18 cellular contexts compared by ENCODE assay signal in genomic region chr16:85983064-85983463, GRCh38.
A peak's percentile ranks its signal among the peaks of the same experiment; 100 is the strongest.
DNase-seq lines count a peak whose midpoint lies in the region; ATAC-seq and TF ChIP-seq lines count a peak whose summit lies in the region.
"Had no signal": no experiment of that assay in that cellular context is flagged by ENCODE, and none has a peak within 500 bp of the region (broad histone marks: within the 10 kb centered on the region; RNA-seq: fewer than 3 reads in every experiment).

No MANE protein-coding gene starts in this region.

- no peaks in the 10 kb centered on the region for H3K9me3 ChIP-seq in RWPE2 (ENCODE audit: severe bottlenecking)
- no peaks in the 10 kb centered on the region for H3K9me3 ChIP-seq in trophoblast cell (ENCODE audit: insufficient read depth, low read depth, low read length)
- H3K9me3 ChIP-seq in neural progenitor cell (ENCODE audit: low read depth), result no peaks in the 10 kb centered on the region

- no CpG with 5 or more reads among the region's 12 CpGs for WGBS in trophoblast cell (ENCODE audit: extremely low coverage, insufficient coverage, insufficient read length)

- H3K9me3 Mint-ChIP-seq in stimulated activated naive CD8-positive, alpha-beta T cell treated with anti-CD3 and anti-CD28 coated beads, Interleukin-15, Interleukin-2, amounts not matched to agents 100 ng/mL and 50 ng/mL, for 24 hours, result no peaks in the 10 kb centered on the region
- no peaks in the 10 kb centered on the region for H3K9me3 Mint-ChIP-seq in stimulated activated naive CD8-positive, alpha-beta T cell treated with anti-CD3 and anti-CD28 coated beads, Interleukin-15, amount 100 ng/mL, for 72 hours
- H3K9me3 Mint-ChIP-seq in neural progenitor cell, result no peaks in the 10 kb centered on the region

- no peak overlapping the region for H3K18ac ChIP-seq in trophoblast cell (ENCODE audit: low read length)

- H3K4me1 Mint-ChIP-seq in stimulated activated naive CD8-positive, alpha-beta T cell treated with anti-CD3 and anti-CD28 coated beads, Interleukin-15, Interleukin-2, amounts not matched to agents 100 ng/mL and 50 ng/mL, for 24 hours (ENCODE audit: low read depth), result peaks cover 59% of the 10 kb centered on the region
- H3K4me1 Mint-ChIP-seq in stimulated activated naive CD8-positive, alpha-beta T cell treated with anti-CD3 and anti-CD28 coated beads, Interleukin-15, amount 100 ng/mL, for 72 hours, result peaks cover 59% of the 10 kb centered on the region
- peaks cover 35% of the 10 kb centered on the region for H3K4me1 Mint-ChIP-seq in neural progenitor cell

- H3K14ac ChIP-seq in trophoblast cell (ENCODE audit: low read length), result no peak overlapping the region

- peak overlapping the region; percentile 21 for H2BK12ac ChIP-seq in trophoblast cell (ENCODE audit: low read length)

- H3K9ac ChIP-seq in trophoblast cell (ENCODE audit: low read length), result no peak overlapping the region
- H3K9ac ChIP-seq in neural progenitor cell, result no peak overlapping the region

- ATAC-seq in stimulated activated naive CD8-positive, alpha-beta T cell treated with anti-CD3 and anti-CD28 coated beads, Interleukin-15, amount 100 ng/mL, for 72 hours, result no peak
- ATAC-seq in RWPE2 (ENCODE audit: low read depth), result no peak
- ATAC-seq in foreskin keratinocyte, result no peak
- ATAC-seq in GM21576 (IDR thresholded peaks at IDR 0.05; ENCODE audit: unreplicated experiment), result no peak
- ATAC-seq: HCT116, PC-3 had no signal

- no peaks in the 10 kb centered on the region for H4K20me1 ChIP-seq in neural progenitor cell (ENCODE audit: low read depth)

- H3K36me3 ChIP-seq in RWPE2 (ENCODE audit: low read depth), result no peaks in the 10 kb centered on the region
- no peaks in the 10 kb centered on the region for H3K36me3 ChIP-seq in trophoblast cell (ENCODE audit: control insufficient read depth in 1 of 2, insufficient read depth in 2 of 2, low read length in 2 of 2)
- no peaks in the 10 kb centered on the region for H3K36me3 ChIP-seq in neural progenitor cell

- H2BK120ac ChIP-seq in trophoblast cell (ENCODE audit: insufficient read depth, low read length, poor library complexity), result peak overlapping the region; percentile 37

- no peaks in the 10 kb centered on the region for H3F3A ChIP-seq in neural progenitor cell (ENCODE audit: low read depth)

- peak overlapping the region; percentile 16 for H3K4me3 Mint-ChIP-seq in stimulated activated naive CD8-positive, alpha-beta T cell treated with anti-CD3 and anti-CD28 coated beads, Interleukin-15, Interleukin-2, amounts not matched to agents 100 ng/mL and 50 ng/mL, for 24 hours
- no peak overlapping the region for H3K4me3 Mint-ChIP-seq in stimulated activated naive CD8-positive, alpha-beta T cell treated with anti-CD3 and anti-CD28 coated beads, Interleukin-15, amount 100 ng/mL, for 72 hours
- H3K4me3 Mint-ChIP-seq in neural progenitor cell, result no peak overlapping the region

- H3K36me3 Mint-ChIP-seq in stimulated activated naive CD8-positive, alpha-beta T cell treated with anti-CD3 and anti-CD28 coated beads, Interleukin-15, Interleukin-2, amounts not matched to agents 100 ng/mL and 50 ng/mL, for 24 hours (ENCODE audit: low read depth), result no peaks in the 10 kb centered on the region
- no peaks in the 10 kb centered on the region for H3K36me3 Mint-ChIP-seq in neural progenitor cell

- H4K8ac ChIP-seq in trophoblast cell (ENCODE audit: low read depth, low read length), result no peak overlapping the region

- H3K4me1 ChIP-seq in RWPE2 (ENCODE audit: insufficient read depth, poor library complexity, severe bottlenecking) (no peaks in the 10 kb centered on the region), trophoblast cell (ENCODE audit: control insufficient read depth in 1 of 2, insufficient read depth in 2 of 2, low read length in 2 of 2) (peaks cover 0 to 4% of the 10 kb centered on the region in 2 experiments), foreskin keratinocyte (no peaks in the 10 kb centered on the region), neural progenitor cell (no peaks in the 10 kb centered on the region)

- H3K27ac ChIP-seq in RWPE2 (ENCODE audit: poor library complexity, severe bottlenecking) (no peak overlapping the region), trophoblast cell (ENCODE audit: low read depth, low read length) (no peak overlapping the region), foreskin keratinocyte (no peak overlapping the region), neural progenitor cell (no peak overlapping the region)
- H3K27ac ChIP-seq: RWPE1 had no signal

- H2AFZ ChIP-seq in trophoblast cell (ENCODE audit: insufficient read depth, low read length, poor library complexity), result no peak overlapping the region
- no peak overlapping the region for H2AFZ ChIP-seq in neural progenitor cell (replicated peaks)

- no peak overlapping the region for H2AK5ac ChIP-seq in trophoblast cell (ENCODE audit: low read length)

- no peaks in the 10 kb centered on the region for H3K27me3 Mint-ChIP-seq in stimulated activated naive CD8-positive, alpha-beta T cell treated with anti-CD3 and anti-CD28 coated beads, Interleukin-15, Interleukin-2, amounts not matched to agents 100 ng/mL and 50 ng/mL, for 24 hours
- H3K27me3 Mint-ChIP-seq in stimulated activated naive CD8-positive, alpha-beta T cell treated with anti-CD3 and anti-CD28 coated beads, Interleukin-15, amount 100 ng/mL, for 72 hours, result peaks cover 22% of the 10 kb centered on the region
- H3K27me3 Mint-ChIP-seq in neural progenitor cell (ENCODE audit: insufficient read depth, low read depth), result peaks cover 17% of the 10 kb centered on the region

- no peak for DNase-seq in stimulated activated naive CD8-positive, alpha-beta T cell treated with anti-CD3 and anti-CD28 coated beads, Interleukin-15, amount 100 ng/mL, for 72 hours
- DNase-seq in RWPE2 (ENCODE audit: low spot score) (peak; percentile 47), trophoblast cell (no peak), foreskin keratinocyte (no peak), neural progenitor cell (ENCODE audit: low spot score) (no peak)
- DNase-seq: DMS79 treated with DMSO at 0.1 percent for 48 hours, GOT3, NCI-H1417, NCI-H187 treated with DMSO at 0.1 percent for 48 hours, NCI-H2227 treated with DMSO at 0.1 percent for 48 hours, NCI-H510A treated with DMSO at 0.1 percent for 48 hours, NCI-H774, PC-3, SW 1271 had no signal

- no peak overlapping the region for H3K4me2 ChIP-seq in trophoblast cell (ENCODE audit: low read length)
- no peak overlapping the region for H3K4me2 ChIP-seq in neural progenitor cell

- H3K79me1 ChIP-seq in trophoblast cell (ENCODE audit: low read length), result peaks cover 8% of the 10 kb centered on the region

- H3K79me2 ChIP-seq in trophoblast cell (ENCODE audit: control insufficient read depth, insufficient read depth, low read length, poor library complexity) (no peaks in the 10 kb centered on the region), neural progenitor cell (ENCODE audit: low read depth) (no peaks in the 10 kb centered on the region)

- H4K91ac ChIP-seq in trophoblast cell (ENCODE audit: low read depth, low read length), result peak overlapping the region; percentile 33

- H3K4me3 ChIP-seq in RWPE2 (ENCODE audit: severe bottlenecking), result no peak overlapping the region
- H3K4me3 ChIP-seq in trophoblast cell (ENCODE audit: low read depth, low read length), result no peak overlapping the region
- no peak overlapping the region for H3K4me3 ChIP-seq in neural progenitor cell

- no peak overlapping the region for H3K27ac Mint-ChIP-seq in stimulated activated naive CD8-positive, alpha-beta T cell treated with anti-CD3 and anti-CD28 coated beads, Interleukin-15, Interleukin-2, amounts not matched to agents 100 ng/mL and 50 ng/mL, for 24 hours
- H3K27ac Mint-ChIP-seq in stimulated activated naive CD8-positive, alpha-beta T cell treated with anti-CD3 and anti-CD28 coated beads, Interleukin-15, amount 100 ng/mL, for 72 hours, result no peak overlapping the region
- no peak overlapping the region for H3K27ac Mint-ChIP-seq in neural progenitor cell

- no peak overlapping the region for H3K4ac ChIP-seq in trophoblast cell (ENCODE audit: low read depth, low read length)

- no peak for TF ChIP-seq CTCF in RWPE2 (IDR thresholded peaks at IDR 0.05; ENCODE audit: poor library complexity, severe bottlenecking)
- TF ChIP-seq CTCF in foreskin keratinocyte (conservative IDR thresholded peaks at IDR 0.05), result no peak
- no peak for TF ChIP-seq CTCF in neural progenitor cell (IDR thresholded peaks at IDR 0.05)

- H3K27me3 ChIP-seq in RWPE2 (ENCODE audit: insufficient read depth, poor library complexity, severe bottlenecking) (peaks cover 77% of the 10 kb centered on the region), trophoblast cell (ENCODE audit: insufficient read depth, low read length) (no peaks in the 10 kb centered on the region), foreskin keratinocyte (no peaks in the 10 kb centered on the region), neural progenitor cell (peaks cover 2% of the 10 kb centered on the region)

- no peak overlapping the region for H2BK5ac ChIP-seq in trophoblast cell (ENCODE audit: low read depth, low read length, poor library complexity)

- H4K12ac ChIP-seq in trophoblast cell (ENCODE audit: low read depth, low read length), result no peak overlapping the region

- H3K23ac ChIP-seq in trophoblast cell (ENCODE audit: low read length), result no peak overlapping the region
